8 cellular contexts compared by ENCODE assay signal in genomic region chr5:177086918-177087706, GRCh38. TPM values are rescaled to one million over a fixed set of nuclear protein-coding genes. Genes with fewer than 3 reads are reported as not detected.
DNase-seq lines count a peak whose midpoint lies in the region; ATAC-seq and TF ChIP-seq lines count a peak whose summit lies in the region.

No MANE protein-coding gene starts in this region.

- DNase-seq in NCI-H146 (lab: John Stamatoyannopoulos, UW) = peak; percentile 63
- no peak for DNase-seq in NCI-H146 treated with DMSO at 0.1 percent for 48 hours (lab: John Stamatoyannopoulos, UW; ENCODE audit: unreplicated experiment)
- DNase-seq in NOMO-1 treated with DMSO at 0.1 percent for 48 hours (lab: John Stamatoyannopoulos, UW; ENCODE audit: unreplicated experiment) = peak; percentile 35
- DNase-seq in activated T-cell treated with anti-CD3 and anti-CD28 coated beads, Interleukin-2, amount 50 U/mL, for 72 hours = peak; percentile 68 to 77
- peak; percentile 93 for DNase-seq in glomerular visceral epithelial cell (ENCODE audit: extremely low spot score)
- DNase-seq in retinal pigment epithelial cell (ENCODE audit: low read depth) = no peak
- no peak for DNase-seq in midbrain (lab: John Stamatoyannopoulos, UW)

- H3K4me3 ChIP-seq in retinal pigment epithelial cell (ENCODE audit: low read length) = peak overlapping the region; percentile 29

- peaks cover 6% of the 10 kb centered on the region for H3K4me1 Mint-ChIP-seq in activated T-cell treated with anti-CD3 and anti-CD28 coated beads, Interleukin-2, amount 50 U/mL, for 72 hours (ENCODE audit: low read depth)

- H3K27me3 Mint-ChIP-seq in activated T-cell treated with anti-CD3 and anti-CD28 coated beads, Interleukin-2, amount 50 U/mL, for 72 hours (ENCODE audit: low read depth) = peaks cover 42% of the 10 kb centered on the region

- no peaks in the 10 kb centered on the region for H3K36me3 Mint-ChIP-seq in activated T-cell treated with anti-CD3 and anti-CD28 coated beads, Interleukin-2, amount 50 U/mL, for 72 hours (ENCODE audit: insufficient read depth in 2 of 2)

- ATAC-seq in HG02884 (IDR thresholded peaks at IDR 0.05; ENCODE audit: unreplicated experiment) = peak; percentile 49
- ATAC-seq in activated T-cell treated with anti-CD3 and anti-CD28 coated beads, Interleukin-2, amount 50 U/mL, for 72 hours (replicated peaks in 1 of 2) = peak; percentile 84 to 86

- no peak overlapping the region for H3K27ac Mint-ChIP-seq in activated T-cell treated with anti-CD3 and anti-CD28 coated beads, Interleukin-2, amount 50 U/mL, for 72 hours

- peak overlapping the region; percentile 45 to 53 for H3K4me3 Mint-ChIP-seq in activated T-cell treated with anti-CD3 and anti-CD28 coated beads, Interleukin-2, amount 50 U/mL, for 72 hours

- no peaks in the 10 kb centered on the region for H3K9me3 Mint-ChIP-seq in activated T-cell treated with anti-CD3 and anti-CD28 coated beads, Interleukin-2, amount 50 U/mL, for 72 hours

- peak; percentile 48 for TF ChIP-seq CTCF in retinal pigment epithelial cell (conservative IDR thresholded peaks at IDR 0.05; ENCODE audit: low read depth, low read length)

RNA-seq across cellular contexts. Expression of gene FGFR4, which starts 0.4 kb away (rescaled TPM):
- total RNA-seq in activated T-cell treated with anti-CD3 and anti-CD28 coated beads, Interleukin-2, amount 50 U/mL, for 72 hours = 1 to 10 TPM in 1 of 2 donors, under 1 TPM in 1; 0.62 to 1.1 TPM

RNA-seq across cellular contexts. Expression of gene NSD1, which starts 46.5 kb away (rescaled TPM):
- 100 to 1,000 TPM in 1 of 2 donors, 10 to 100 TPM in 1; 89.8 to 114 TPM for total RNA-seq in activated T-cell treated with anti-CD3 and anti-CD28 coated beads, Interleukin-2, amount 50 U/mL, for 72 hours

Comparison
In these comparisons a context has a peak if more than half of its experiments do, and no peak if none do; other contexts are left out.
1. DNase-seq: peak in NCI-H146 (single experiment), NOMO-1 treated with DMSO at 0.1 percent for 48 hours (single experiment), activated T-cell treated with anti-CD3 and anti-CD28 coated beads, Interleukin-2, amount 50 U/mL, for 72 hours (2 of 2) and glomerular visceral epithelial cell (single experiment); none in NCI-H146 treated with DMSO at 0.1 percent for 48 hours (single experiment), retinal pigment epithelial cell (single experiment) and midbrain (single experiment).